8 cellular contexts compared by ENCODE assay signal in genomic region chr16:53952215-53953208, GRCh38.
DNase-seq lines count a peak whose midpoint lies in the region; ATAC-seq and TF ChIP-seq lines count a peak whose summit lies in the region.

No MANE protein-coding gene starts in this region.

- H3K9me3 ChIP-seq in neural progenitor cell (ENCODE audit: low read depth): no peaks in the 10 kb centered on the region

- H3K27me3 Mint-ChIP-seq in activated CD4-positive, alpha-beta T cell treated with anti-CD3 and anti-CD28 coated beads for 36 hours: no peaks in the 10 kb centered on the region
- H3K27me3 Mint-ChIP-seq in osteocyte (ENCODE audit: unreplicated experiment) (no peaks in the 10 kb centered on the region), neural progenitor cell (ENCODE audit: insufficient read depth, low read depth) (peaks cover 2% of the 10 kb centered on the region)

- peaks cover 19% of the 10 kb centered on the region for H3K4me1 Mint-ChIP-seq in activated CD4-positive, alpha-beta T cell treated with anti-CD3 and anti-CD28 coated beads for 36 hours
- H3K4me1 Mint-ChIP-seq in osteocyte (ENCODE audit: unreplicated experiment): peaks cover 25% of the 10 kb centered on the region
- H3K4me1 Mint-ChIP-seq in neural progenitor cell: peaks cover 21% of the 10 kb centered on the region

- peaks cover 2% of the 10 kb centered on the region for H3K36me3 Mint-ChIP-seq in activated CD4-positive, alpha-beta T cell treated with anti-CD3 and anti-CD28 coated beads for 36 hours (ENCODE audit: low read depth)
- H3K36me3 Mint-ChIP-seq in osteocyte (ENCODE audit: unreplicated experiment) (peaks cover 3% of the 10 kb centered on the region), neural progenitor cell (peaks cover 7% of the 10 kb centered on the region)

- H3K27ac ChIP-seq in neural progenitor cell: no peak overlapping the region

- no peaks in the 10 kb centered on the region for H3K27me3 ChIP-seq in neural progenitor cell

- no peaks in the 10 kb centered on the region for H4K20me1 ChIP-seq in neural progenitor cell (ENCODE audit: low read depth)

- H3K27ac Mint-ChIP-seq in activated CD4-positive, alpha-beta T cell treated with anti-CD3 and anti-CD28 coated beads for 36 hours: peak overlapping the region; percentile 23
- peak overlapping the region; percentile 51 for H3K27ac Mint-ChIP-seq in osteocyte (ENCODE audit: unreplicated experiment)
- H3K27ac Mint-ChIP-seq in neural progenitor cell: no peak overlapping the region

- no peak for TF ChIP-seq CTCF in osteocyte (IDR thresholded peaks at IDR 0.05)
- TF ChIP-seq CTCF in neural progenitor cell (IDR thresholded peaks at IDR 0.05): no peak

- H3K79me2 ChIP-seq in neural progenitor cell (ENCODE audit: low read depth): no peaks in the 10 kb centered on the region

- CTCF ChIA-PET in activated CD4-positive, alpha-beta T cell treated with anti-CD3 and anti-CD28 coated beads for 36 hours (lab: Charles Lee): no interaction called here

- intact Hi-C loops in activated CD4-positive, alpha-beta T cell treated with anti-CD3 and anti-CD28 coated beads for 36 hours (cut with DNase I, micrococcal nuclease): loop anchor here in 1 of 2 experiments (5.0 kb wide), 1 partner anchor 980 kb away; the partner anchor contains the start of gene IRX5

- no peak overlapping the region for H3K4me3 ChIP-seq in neural progenitor cell

- no peak overlapping the region for H3K4me2 ChIP-seq in neural progenitor cell

- H3K9me3 Mint-ChIP-seq in activated CD4-positive, alpha-beta T cell treated with anti-CD3 and anti-CD28 coated beads for 36 hours (ENCODE audit: low read depth): no peaks in the 10 kb centered on the region
- H3K9me3 Mint-ChIP-seq in osteocyte (ENCODE audit: unreplicated experiment) (no peaks in the 10 kb centered on the region), neural progenitor cell (no peaks in the 10 kb centered on the region)

- DNase-seq in activated CD4-positive, alpha-beta T cell treated with anti-CD3 and anti-CD28 coated beads for 36 hours: no peak
- no peak for DNase-seq in activated CD4-positive, alpha-beta T cell treated with anti-CD3 and anti-CD28 coated beads for 4 hours
- DNase-seq in amniotic epithelial cell (ENCODE audit: low read depth) (peak; percentile 59), osteocyte (ENCODE audit: extremely low spot score, unreplicated experiment) (no peak), NCI-H146 treated with DMSO at 0.1 percent for 48 hours (lab: John Stamatoyannopoulos, UW; ENCODE audit: unreplicated experiment) (no peak), neural progenitor cell (ENCODE audit: low spot score) (no peak), NCI-H82 treated with DMSO at 0.1 percent for 48 hours (lab: John Stamatoyannopoulos, UW; ENCODE audit: unreplicated experiment) (no peak)

- H2AFZ ChIP-seq in neural progenitor cell (replicated peaks): no peak overlapping the region

- peak overlapping the region; percentile 3 for H3K4me3 Mint-ChIP-seq in activated CD4-positive, alpha-beta T cell treated with anti-CD3 and anti-CD28 coated beads for 36 hours
- no peak overlapping the region for H3K4me3 Mint-ChIP-seq in osteocyte (ENCODE audit: unreplicated experiment)
- no peak overlapping the region for H3K4me3 Mint-ChIP-seq in neural progenitor cell

- no peaks in the 10 kb centered on the region for H3F3A ChIP-seq in neural progenitor cell (ENCODE audit: low read depth)

- no peak overlapping the region for H3K9ac ChIP-seq in neural progenitor cell

- peak; percentile 83 for ATAC-seq in activated CD4-positive, alpha-beta T cell treated with anti-CD3 and anti-CD28 coated beads for 36 hours
- ATAC-seq in HG03342 (IDR thresholded peaks at IDR 0.05; ENCODE audit: unreplicated experiment): peak; percentile 56

- peaks cover 18% of the 10 kb centered on the region for H3K4me1 ChIP-seq in neural progenitor cell

- POLR2A ChIA-PET in activated CD4-positive, alpha-beta T cell treated with anti-CD3 and anti-CD28 coated beads for 36 hours (lab: Charles Lee): no interaction called here

- no peaks in the 10 kb centered on the region for H3K36me3 ChIP-seq in neural progenitor cell
